In the genomic region with DNA sequence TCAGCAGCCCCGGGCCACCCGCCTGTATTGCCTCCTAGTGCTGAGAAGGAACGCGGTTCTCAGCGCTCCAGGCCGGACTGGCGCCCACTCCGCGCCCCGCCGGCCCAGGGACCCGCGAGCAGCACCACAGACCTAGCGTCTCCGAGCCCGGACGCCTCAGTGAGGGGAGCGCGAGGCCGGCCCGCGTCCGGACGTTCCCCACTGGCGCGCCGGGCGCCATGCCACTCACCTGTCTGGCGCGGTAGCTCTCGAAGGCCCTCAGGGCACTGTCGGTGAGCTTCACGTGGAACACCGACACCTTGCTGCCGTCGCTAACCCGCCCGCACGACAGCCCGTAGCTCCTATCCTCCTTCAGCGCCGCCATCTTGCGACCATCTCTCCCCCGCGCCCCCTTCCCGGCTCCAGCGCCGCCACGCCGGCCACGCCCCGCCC, we compare ENCODE assay signal across 8 cellular contexts. TPM values are rescaled to one million over a fixed set of nuclear protein-coding genes. Genes with fewer than 3 reads are reported as not detected.
A peak's percentile ranks its signal among the peaks of the same experiment; 100 is the strongest.
DNase-seq lines count a peak whose midpoint lies in the region; ATAC-seq, FAIRE-seq and TF ChIP-seq lines count a peak whose summit lies in the region.

Gene ELL, minus strand, starts transcription at position 379 of the 432 bp plus-strand sequence. Its CDS starts 15 bp downstream, at position 364.

- TF ChIP-seq RAD21 in K562 (CRISPR knock-in tag; conservative IDR thresholded peaks at IDR 0.05 in 1 of 2, IDR thresholded peaks at IDR 0.05 in 1 of 2) (no peak), liver (IDR thresholded peaks at IDR 0.05) (no peak)

- H3K36me3 ChIP-seq in K562 (ENCODE audit: control insufficient read depth, insufficient read depth, low read length) = peaks cover 10% of the 10 kb centered on the region
- no peaks in the 10 kb centered on the region for H3K36me3 ChIP-seq in liver (ENCODE audit: control insufficient read depth in 4 of 4, insufficient read depth in 3 of 4, low read depth in 1 of 4, low read length in 3 of 4)
- no peaks in the 10 kb centered on the region for H3K36me3 ChIP-seq in thoracic aorta

- DNase-seq in K562 (ENCODE audit: extremely low read depth in 1 of 4, low spot score in 3 of 4) = no peak
- DNase-seq in thoracic aorta (ENCODE audit: low spot score) = no peak
- DNase-seq in NCI-H2107 (lab: John Stamatoyannopoulos, UW) = no peak
- DNase-seq in GM19239 (ENCODE audit: insufficient read length, low spot score) = no peak

- intact Hi-C loops in K562 (cut with micrococcal nuclease) = loop anchor here (2.0 to 5.0 kb wide), 5 partner anchors 23 to 67 kb away; partner anchors contain the start of genes KXD1, REX1BD and UBA52

- H3K27ac ChIP-seq in K562 (ENCODE audit: extremely low read depth, low read depth, low read length) (peak within 1 kb of the TSS; percentile 97), liver (ENCODE audit: low read depth in 1 of 2, low read length in 2 of 2) (peak within 1 kb of the TSS; percentile 99 to 100), thoracic aorta (peak within 1 kb of the TSS; percentile 94 to 98)

- FAIRE-seq in K562 (lab: Jason Lieb, UNC) = no peak
- no peak for FAIRE-seq in GM19239 (lab: Jason Lieb, UNC)

- CTCF ChIA-PET in K562 (lab: Yijun Ruan, JAX; ENCODE audit: low intra/inter-chr PET ratio) = no interaction called here

- H4K20me1 ChIP-seq in K562 (replicated peaks; ENCODE audit: control insufficient read depth, insufficient read depth, low read length) = peaks cover 16% of the 10 kb centered on the region

- no TSS peak for BruUV-seq in K562 (replicated peaks; lab: Mats Ljungman, UMichigan)

- in situ Hi-C loops in K562 (cut with MboI) = no loop called here

- peaks cover 52% of the 10 kb centered on the region for H3K79me2 ChIP-seq in K562 (ENCODE audit: control insufficient read depth, insufficient read depth, low read length)

- TF ChIP-seq EP300 in K562 (IDR thresholded peaks at IDR 0.05; ENCODE audit: low read length) = no peak

- 1% methylated on average over 52 of the region's 52 CpGs for WGBS in K562 (ENCODE audit: insufficient coverage, low coverage, missing lambda C conversion rate)
- under 1% methylated on average over 52 of the region's 52 CpGs for WGBS in liver

- H3K4me1 ChIP-seq in K562 (replicated peaks in 1 of 2; ENCODE audit: control insufficient read depth in 2 of 2, insufficient read depth in 2 of 2, low read length in 2 of 2) = peaks cover 11 to 34% of the 10 kb centered on the region in 2 experiments
- H3K4me1 ChIP-seq in liver (ENCODE audit: control insufficient read depth in 4 of 4, insufficient read depth in 4 of 4, low read length in 3 of 4) = peaks cover 3 to 20% (median 8%) of the 10 kb centered on the region in 4 donors
- peaks cover 8 to 27% of the 10 kb centered on the region in 2 donors for H3K4me1 ChIP-seq in thoracic aorta (ENCODE audit: control insufficient read depth in 1 of 2, low read depth in 2 of 2)

- H3K27me3 ChIP-seq in K562 (ENCODE audit: control insufficient read depth in 2 of 2, insufficient read depth in 2 of 2, low read length in 2 of 2) (no peaks in the 10 kb centered on the region), liver (ENCODE audit: control insufficient read depth in 4 of 4, insufficient read depth in 4 of 4, low read length in 3 of 4) (no peaks in the 10 kb centered on the region), thoracic aorta (replicated peaks; ENCODE audit: insufficient read depth) (no peaks in the 10 kb centered on the region)

- peak within 1 kb of the TSS; percentile 85 for H2AFZ ChIP-seq in K562 (ENCODE audit: low read depth, low read length)

- H3K4me3 ChIP-seq in K562 (peak within 1 kb of the TSS; percentile 95), liver (ENCODE audit: low read depth in 1 of 3, low read length in 3 of 3) (peak within 1 kb of the TSS; percentile 93 to 96 (median 95)), thoracic aorta (peak within 1 kb of the TSS; percentile 96)

- no peak for TF ChIP-seq CTCF in K562 (IDR thresholded peaks at IDR 0.05 in 2 of 3, conservative IDR thresholded peaks at IDR 0.05 in 1 of 3; ENCODE audit: insufficient read depth in 2 of 3, low read depth in 1 of 3, low read length in 3 of 3)
- TF ChIP-seq CTCF in liver (IDR thresholded peaks at IDR 0.05; ENCODE audit: low read depth, low read length, missing input control) = no peak
- no peak for TF ChIP-seq CTCF in thoracic aorta (IDR thresholded peaks at IDR 0.05)

- H3K9ac ChIP-seq in K562 (ENCODE audit: insufficient read depth in 1 of 2, low read depth in 2 of 2, low read length in 2 of 2) (peak within 1 kb of the TSS; percentile 95 to 100), liver (ENCODE audit: low read depth in 1 of 2, low read length in 2 of 2) (peak within 1 kb of the TSS; percentile 89 to 100)

- ATAC-seq in GM18520 (IDR thresholded peaks at IDR 0.05; ENCODE audit: unreplicated experiment) (peak; percentile 3), HG03378 (IDR thresholded peaks at IDR 0.05; ENCODE audit: unreplicated experiment) (peak; percentile 2), K562 (peak; percentile 4), thoracic aorta (ENCODE audit: insufficient number of reproducible peaks, low FRiP score, low read depth) (no peak), GM18873 (IDR thresholded peaks at IDR 0.05; ENCODE audit: low FRiP score, unreplicated experiment) (no peak)

- peak within 1 kb of the TSS; percentile 98 for H3K4me2 ChIP-seq in K562 (ENCODE audit: insufficient read depth, low read length)

- POLR2A ChIA-PET in K562 (lab: Yijun Ruan, JAX) = interaction anchor here (0.6 to 7.0 kb wide), 7 partner anchors 13 to 1140 kb away, joined by 3 to 84 read pairs (median 3); no protein-coding TSS in a partner anchor

- H3K9me1 ChIP-seq in K562 (ENCODE audit: control insufficient read depth, insufficient read depth, low read length) = peaks cover 9% of the 10 kb centered on the region

- H3K9me3 ChIP-seq in K562 (replicated peaks; ENCODE audit: control insufficient read depth, insufficient read depth, low read depth, low read length) (no peaks in the 10 kb centered on the region), liver (ENCODE audit: control insufficient read depth in 4 of 4, low read length in 3 of 4) (no peaks in the 10 kb centered on the region), thoracic aorta (no peaks in the 10 kb centered on the region)

- peak; percentile 92 for TF ChIP-seq POLR2A in K562 (conservative IDR thresholded peaks at IDR 0.05)

TF ChIP-seq in K562, 482 proteins besides CTCF, POLR2A, EP300 and RAD21 (continues in another document):
- peak; percentile 50; the same call in 1 of the 2 replicates for TF ChIP-seq HNRNPL (IDR thresholded peaks at IDR 0.05; ENCODE audit: low read depth, low read length)
- no peak for TF ChIP-seq ETV5 (CRISPR knock-in tag; IDR thresholded peaks at IDR 0.05; ENCODE audit: low read depth)
- TF ChIP-seq HNRNPK (IDR thresholded peaks at IDR 0.05; ENCODE audit: low read depth, low read length, poor library complexity, severe bottlenecking) = peak; percentile 26
- TF ChIP-seq ZBTB7A (IDR thresholded peaks at IDR 0.05; ENCODE audit: borderline replicate concordance, control insufficient read depth, low read depth, low read length) = peak; percentile 67

TF ChIP-seq in liver, 16 proteins besides CTCF, POLR2A, EP300 and RAD21:
- TF ChIP-seq EGR1 (IDR thresholded peaks at IDR 0.05; ENCODE audit: low read depth in 2 of 2) = no peak
- TF ChIP-seq TAF1 (conservative IDR thresholded peaks at IDR 0.05) = no peak
- peak; percentile 93 for TF ChIP-seq YY1 (IDR thresholded peaks at IDR 0.05)
- TF ChIP-seq, protein P1, sequence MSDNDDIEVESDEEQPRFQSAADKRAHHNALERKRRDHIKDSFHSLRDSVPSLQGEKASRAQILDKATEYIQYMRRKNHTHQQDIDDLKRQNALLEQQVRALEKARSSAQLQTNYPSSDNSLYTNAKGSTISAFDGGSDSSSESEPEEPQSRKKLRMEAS (IDR thresholded peaks at IDR 0.05) = no peak

RNA-seq across cellular contexts. Expression of gene ELL, which starts in this region (rescaled TPM):
- 26.9 and 68.3 TPM in 2 replicates for total RNA-seq in K562 (2011; cell fraction: chromatin; rRNA removed; ENCODE audit: low replicate concordance)
- 36.6 and 44.4 TPM in 2 replicates for total RNA-seq in K562 (2011; cell fraction: nucleolus; rRNA removed)
- total RNA-seq in K562 (2011; cell fraction: nucleoplasm; rRNA removed) = 26.0 and 26.8 TPM in 2 replicates
- total RNA-seq in K562 (2014; rRNA removed) (12.9 and 16.3 TPM in 2 replicates), K562 (2014; rRNA removed; fragmentation: Illumina TruSeq; extraction: Trizol) (2.8 and 3.2 TPM in 2 replicates), K562 (2015; rRNA removed; fragmentation: Illumina TruSeq; extraction: Trizol) (5.4 and 6.0 TPM in 2 replicates), K562 (2021) (22.1 and 22.5 TPM in 2 replicates), liver (10 to 100 TPM in 1 of 2 donors, 1 to 10 TPM in 1; 7.6 to 10.5 TPM), thoracic aorta (10 to 100 TPM; 28.3 to 35.0 TPM)
- polyA plus RNA-seq in K562 (2011; rRNA removed) (4.0 and 9.2 TPM in 2 replicates), K562 (2014; fragmentation: Illumina TruSeq; extraction: Trizol) (4.1 and 9.6 TPM in 2 replicates), K562 (2014; fragmentation: Nextera tagmentation; extraction: Ambion mirVana) (under 1 TPM; 0.24 to 0.45 TPM), K562 (2014; rRNA removed) (9.0 and 13.2 TPM in 2 replicates), liver (1 to 10 TPM; 4.5 to 5.6 TPM)
- polyA plus RNA-seq in K562 (2011; cell fraction: cytosol; rRNA removed) = 4.9 and 11.1 TPM in 2 replicates
- polyA plus RNA-seq in K562 (2011; cell fraction: nucleus; rRNA removed) = 14.6 and 22.8 TPM in 2 replicates
- polyA plus RNA-seq in K562 (2012) = 12.3 and 14.0 TPM in 2 replicates
- polyA minus RNA-seq in K562 (2011; rRNA and poly(A)+ RNA removed) = 2.8 and 4.1 TPM in 2 replicates
- polyA minus RNA-seq in K562 (2011; cell fraction: cytosol; rRNA and poly(A)+ RNA removed) = 7.6 and 14.9 TPM in 2 replicates
- 7.0 and 10.7 TPM in 2 replicates for polyA minus RNA-seq in K562 (2011; cell fraction: nucleus; rRNA and poly(A)+ RNA removed)

Comparison
In these comparisons a context has a peak if more than half of its experiments do, and no peak if none do; other contexts are left out.
1. ATAC-seq: peak in GM18520 (single experiment), HG03378 (single experiment) and K562 (single experiment); none in thoracic aorta (single experiment) and GM18873 (single experiment).
2. Peak in every context shown above with its lines, with median percentiles within 50 percentile points of each other: H3K27ac ChIP-seq and H3K4me3 ChIP-seq.